In genomic region chr12:108112815-108113556, GRCh38 we compare ENCODE assay signal across 1 cellular context.
TF ChIP-seq lines count a peak whose summit lies in the region.

No MANE protein-coding gene starts in this region.

TF ChIP-seq in A549, 52 proteins besides CTCF, POLR2A, EP300 and RAD21 (continued from another document):
- TF ChIP-seq BCL3 (IDR thresholded peaks at IDR 0.05) = no peak
